ENCODE assay signal across 23 cellular contexts in the genomic region with DNA sequence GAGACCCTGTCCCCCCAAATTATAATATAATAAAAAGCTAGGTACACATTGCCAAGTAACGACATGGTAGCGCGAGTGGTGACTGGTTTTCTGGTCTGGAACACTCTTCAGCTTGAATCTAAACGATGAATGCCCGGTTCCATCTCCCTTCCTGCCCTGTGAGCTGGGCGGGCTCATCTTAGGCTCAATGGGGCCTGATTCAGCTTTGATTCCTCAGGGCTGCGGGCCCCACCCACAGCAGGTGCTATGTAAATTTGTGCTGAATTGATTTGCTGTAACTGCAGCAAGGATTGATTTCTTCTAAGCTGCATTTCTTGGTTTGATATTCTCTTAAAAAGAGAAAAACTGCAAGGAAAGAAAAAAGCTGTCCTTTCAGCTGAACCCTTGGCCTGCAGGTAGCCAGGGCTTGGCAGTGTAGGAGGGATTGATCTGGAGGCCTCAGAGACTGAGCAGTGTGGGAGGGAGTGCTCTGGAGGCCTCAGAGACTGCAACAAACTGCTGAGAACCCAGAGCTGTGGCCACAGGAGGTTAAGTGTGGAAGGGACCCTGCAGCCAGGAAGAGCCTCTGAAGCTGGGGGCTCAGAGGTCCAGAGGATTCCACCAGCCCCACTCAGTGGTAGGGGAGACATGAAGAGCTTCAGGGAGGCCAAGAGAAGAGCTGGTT.
DNase-seq lines count a peak whose midpoint lies in the region; ATAC-seq and TF ChIP-seq lines count a peak whose summit lies in the region.
"Had no signal": no experiment of that assay in that cellular context is flagged by ENCODE, and none has a peak within 500 bp of the region (broad histone marks: within the 10 kb centered on the region; RNA-seq: fewer than 3 reads in every experiment).

No MANE protein-coding gene starts in this region.

- no TSS peak for BruUV-seq in Calu3 (replicated peaks; lab: Mats Ljungman, UMichigan)

- no peak for TF ChIP-seq CTCF in Calu3 (IDR thresholded peaks at IDR 0.05; ENCODE audit: unreplicated experiment)
- no peak for TF ChIP-seq CTCF in NB4 (IDR thresholded peaks at IDR 0.05; ENCODE audit: low read depth, low read length)

- H3K27ac Mint-ChIP-seq in Calu3 (ENCODE audit: unreplicated experiment): peak overlapping the region; percentile 40
- peak overlapping the region; percentile 30 for H3K27ac Mint-ChIP-seq in central memory CD8-positive, alpha-beta T cell (ENCODE audit: low read depth)
- H3K27ac Mint-ChIP-seq: activated CD8-positive, alpha-beta T cell treated with anti-CD3 and anti-CD28 coated beads for 36 hours; CD4-positive, alpha-beta T cell; T-helper 1 cell treated with Interleukin-12 subunit alpha and Interleukin-12 subunit beta and Interleukin-4 antibody, amounts not matched to agents 30 μg/mL and 1 μg/mL, for 36 hours had no signal

- H2AFZ ChIP-seq in neuronal stem cell (ENCODE audit: low read length): peak overlapping the region; percentile 57

- H2BK12ac ChIP-seq in neuronal stem cell (ENCODE audit: low read length): no peak overlapping the region

- DNase-seq in Calu3: no peak
- peak; percentile 52 for DNase-seq in NB4 (ENCODE audit: low read depth)
- DNase-seq in central memory CD8-positive, alpha-beta T cell (ENCODE audit: low spot score in 2 of 2): no peak
- no peak for DNase-seq in neuronal stem cell (ENCODE audit: low spot score)
- no peak for DNase-seq in dedifferentiated amniotic fluid mesenchymal stem cell (ENCODE audit: extremely low spot score)
- DNase-seq in Right ventricle myocardium inferior (ENCODE audit: missing footprints): no peak
- DNase-seq: activated CD8-positive, alpha-beta T cell treated with anti-CD3 and anti-CD28 coated beads for 36 hours; activated naive CD4-positive, alpha-beta T cell; amniotic stem cell; caudate nucleus; CD4-positive, alpha-beta T cell; DMS79 treated with DMSO at 0.1 percent for 48 hours; foreskin keratinocyte; H7; naive B cell; NCI-H1105; NCI-H2171 treated with DMSO at 0.1 percent for 48 hours; stimulated activated naive CD4-positive, alpha-beta T cell had no signal

- peaks cover 50% of the 10 kb centered on the region for H3K4me1 Mint-ChIP-seq in Calu3 (ENCODE audit: low read depth, unreplicated experiment)
- no peaks in the 10 kb centered on the region for H3K4me1 Mint-ChIP-seq in central memory CD8-positive, alpha-beta T cell

- H3K9me3 Mint-ChIP-seq in Calu3 (ENCODE audit: low read depth, unreplicated experiment): no peaks in the 10 kb centered on the region
- H3K9me3 Mint-ChIP-seq in central memory CD8-positive, alpha-beta T cell: no peaks in the 10 kb centered on the region
- H3K9me3 Mint-ChIP-seq: activated CD8-positive, alpha-beta T cell treated with anti-CD3 and anti-CD28 coated beads for 36 hours; CD4-positive, alpha-beta T cell; T-helper 1 cell treated with Interleukin-12 subunit alpha and Interleukin-12 subunit beta and Interleukin-4 antibody, amounts not matched to agents 30 μg/mL and 1 μg/mL, for 36 hours had no signal

- H3K27me3 ChIP-seq in neuronal stem cell (ENCODE audit: control insufficient read depth in 3 of 3, insufficient read depth in 3 of 3, low read depth in 1 of 3, low read length in 3 of 3): peaks cover 0 to 8% (median 0%) of the 10 kb centered on the region in 3 experiments
- H3K27me3 ChIP-seq: foreskin keratinocyte, pancreas had no signal

- H3K36me3 Mint-ChIP-seq in Calu3 (ENCODE audit: insufficient read depth, unreplicated experiment): peaks cover 5% of the 10 kb centered on the region
- peaks cover 1% of the 10 kb centered on the region for H3K36me3 Mint-ChIP-seq in central memory CD8-positive, alpha-beta T cell (ENCODE audit: insufficient read depth)
- H3K36me3 Mint-ChIP-seq: naive B cell had no signal

- TF ChIP-seq POLR2A in NB4 (IDR thresholded peaks at IDR 0.05; ENCODE audit: extremely low read depth, insufficient read length): no peak

- H3K4me3 ChIP-seq in NB4 (ENCODE audit: low read depth, low read length) (no peak overlapping the region), neuronal stem cell (ENCODE audit: low read length in 2 of 2) (no peak overlapping the region)
- H3K4me3 ChIP-seq: lung, pancreas had no signal

- H3K79me1 ChIP-seq in neuronal stem cell (ENCODE audit: low read depth, low read length): no peaks in the 10 kb centered on the region

- intact Hi-C loops in Calu3 (cut with micrococcal nuclease; ENCODE audit: unreplicated experiment): no loop called here
- intact Hi-C loops in Right ventricle myocardium inferior (cut with DNase I): no loop called here

- H3K23ac ChIP-seq in neuronal stem cell (ENCODE audit: low read depth, low read length, poor library complexity): no peak overlapping the region

- H2BK15ac ChIP-seq in neuronal stem cell (ENCODE audit: low read length): no peak overlapping the region

- H3K9me3 ChIP-seq in neuronal stem cell (replicated peaks in 1 of 2; ENCODE audit: control insufficient read depth in 2 of 2, insufficient read depth in 1 of 2, low read depth in 1 of 2, low read length in 2 of 2): no peaks in the 10 kb centered on the region
- H3K9me3 ChIP-seq: pancreas had no signal

- H3K9ac ChIP-seq in neuronal stem cell (ENCODE audit: low read depth, low read length, poor library complexity): no peak overlapping the region

- H2AK5ac ChIP-seq in neuronal stem cell (ENCODE audit: low read depth, low read length): no peak overlapping the region

- H3K27ac ChIP-seq in neuronal stem cell (replicated peaks; ENCODE audit: low read length): no peak overlapping the region
- H3K27ac ChIP-seq: epithelial cell of prostate, foreskin keratinocyte, pancreas had no signal

- CTCF ChIA-PET in Calu3 (lab: Charles Lee): interaction anchor here (2.1 kb wide), 1 partner anchor 8 kb away, joined by 7 read pairs; no protein-coding TSS in a partner anchor

- no peaks in the 10 kb centered on the region for H3K36me3 ChIP-seq in neuronal stem cell (replicated peaks in 1 of 2; ENCODE audit: control insufficient read depth in 2 of 2, insufficient read depth in 2 of 2, low read length in 2 of 2)
- H3K36me3 ChIP-seq: pancreas had no signal

- no peak overlapping the region for H3K4me2 ChIP-seq in neuronal stem cell (ENCODE audit: insufficient read depth, low read length, poor library complexity, severe bottlenecking)

- H2BK5ac ChIP-seq in neuronal stem cell (ENCODE audit: low read length): no peak overlapping the region

- H3K14ac ChIP-seq in neuronal stem cell (ENCODE audit: low read length): no peak overlapping the region

- no peak overlapping the region for H3K4me3 Mint-ChIP-seq in Calu3 (ENCODE audit: low read depth, unreplicated experiment)
- H3K4me3 Mint-ChIP-seq in central memory CD8-positive, alpha-beta T cell: no peak overlapping the region
- H3K4me3 Mint-ChIP-seq: activated CD8-positive, alpha-beta T cell treated with anti-CD3 and anti-CD28 coated beads for 36 hours; CD4-positive, alpha-beta T cell; T-helper 1 cell treated with Interleukin-12 subunit alpha and Interleukin-12 subunit beta and Interleukin-4 antibody, amounts not matched to agents 30 μg/mL and 1 μg/mL, for 36 hours had no signal

- H3K4ac ChIP-seq in neuronal stem cell (ENCODE audit: low read length): no peak overlapping the region

- H3K18ac ChIP-seq in neuronal stem cell (ENCODE audit: low read length): peak overlapping the region; percentile 20

- no peak overlapping the region for H4K8ac ChIP-seq in neuronal stem cell (ENCODE audit: low read depth, low read length)

- H2BK120ac ChIP-seq in neuronal stem cell (ENCODE audit: low read depth, low read length): no peak overlapping the region

- no peak overlapping the region for H4K91ac ChIP-seq in neuronal stem cell (ENCODE audit: low read depth, low read length, poor library complexity)

- H3K27me3 Mint-ChIP-seq in Calu3 (ENCODE audit: unreplicated experiment): no peaks in the 10 kb centered on the region
- H3K27me3 Mint-ChIP-seq in central memory CD8-positive, alpha-beta T cell: peaks cover 43% of the 10 kb centered on the region
- H3K27me3 Mint-ChIP-seq: CD4-positive, alpha-beta T cell had no signal

- H3K4me1 ChIP-seq in neuronal stem cell (ENCODE audit: control insufficient read depth in 2 of 2, insufficient read depth in 1 of 2, low read depth in 1 of 2, low read length in 2 of 2): peaks cover 2% of the 10 kb centered on the region in 2 donors
- H3K4me1 ChIP-seq: pancreas had no signal

- WGBS in neuronal stem cell (ENCODE audit: extremely low coverage in 2 of 2, insufficient read length in 2 of 2, insufficient replicate concordance in 1 of 2), 2 donors: no CpG with 5 or more reads among the region's 7 CpGs

- no peak for ATAC-seq in central memory CD8-positive, alpha-beta T cell (replicated peaks; ENCODE audit: extremely low read depth, poor library complexity, severe bottlenecking)
- ATAC-seq in Right ventricle myocardium inferior (no peak), GM21360 (IDR thresholded peaks at IDR 0.05; ENCODE audit: unreplicated experiment) (no peak)
- ATAC-seq: foreskin keratinocyte had no signal
